18 cellular contexts compared by ENCODE assay signal in genomic region chr3:125482406-125482805, GRCh38. TPM values are rescaled to one million over a fixed set of nuclear protein-coding genes. Genes with fewer than 3 reads are reported as not detected.
A peak's percentile ranks its signal among the peaks of the same experiment; 100 is the strongest.
DNase-seq lines count a peak whose midpoint lies in the region; ATAC-seq, FAIRE-seq and TF ChIP-seq lines count a peak whose summit lies in the region.
"Had no signal": no experiment of that assay in that cellular context is flagged by ENCODE, and none has a peak within 500 bp of the region (broad histone marks: within the 10 kb centered on the region; RNA-seq: fewer than 3 reads in every experiment).

No MANE protein-coding gene starts in this region.

- peak; percentile 53 for ATAC-seq in HepG2
- ATAC-seq in activated T-cell treated with anti-CD3 and anti-CD28 coated beads, Interleukin-2, amount 50 U/mL, for 72 hours (replicated peaks in 1 of 2), result no peak

- H3K9me2 ChIP-seq in GM23248 (ENCODE audit: insufficient read depth), result no peaks in the 10 kb centered on the region

- DNase-seq in GM23248 (no peak), HepG2 (ENCODE audit: low spot score) (peak; percentile 16), small intestine (peak; percentile 10), NCI-H446 (lab: John Stamatoyannopoulos, UW) (no peak)
- DNase-seq in activated T-cell treated with anti-CD3 and anti-CD28 coated beads, Interleukin-2, amount 50 U/mL, for 72 hours, result no peak
- DNase-seq: C1 segment of cervical spinal cord; Calu3; CD4-positive, alpha-beta memory T cell; COR-L47; DMS53; DMS79 treated with DMSO at 0.1 percent for 48 hours; GF-D8; H7; HCEC 1CT had no signal

- H3K9me3 Mint-ChIP-seq in activated T-cell treated with anti-CD3 and anti-CD28 coated beads, Interleukin-2, amount 50 U/mL, for 72 hours, result no peaks in the 10 kb centered on the region
- H3K9me3 Mint-ChIP-seq: CD4-positive, alpha-beta memory T cell had no signal

- intact Hi-C loops in HepG2 (cut with micrococcal nuclease; ENCODE audit: unreplicated experiment), result loop anchor here (10.0 kb wide), 1 partner anchor 102 kb away; no protein-coding TSS in a partner anchor

- H3K27me3 Mint-ChIP-seq in activated T-cell treated with anti-CD3 and anti-CD28 coated beads, Interleukin-2, amount 50 U/mL, for 72 hours (ENCODE audit: low read depth), result no peaks in the 10 kb centered on the region
- H3K27me3 Mint-ChIP-seq: CD4-positive, alpha-beta memory T cell had no signal

- no peak for TF ChIP-seq RAD21 in HepG2 (CRISPR knock-in tag; IDR thresholded peaks at IDR 0.05)

- H4K20me1 ChIP-seq in GM23248 (ENCODE audit: insufficient read depth) (no peaks in the 10 kb centered on the region), HepG2 (ENCODE audit: insufficient read depth, low read length) (no peaks in the 10 kb centered on the region)

- H3K4me2 ChIP-seq in GM23248 (ENCODE audit: unreplicated experiment) (no peak overlapping the region), HepG2 (ENCODE audit: low read depth, low read length) (no peak overlapping the region)

- H3K9ac ChIP-seq in GM23248 (no peak overlapping the region), HepG2 (ENCODE audit: insufficient read depth, low read depth, low read length) (no peak overlapping the region)

- H3K4me1 ChIP-seq in GM23248 (ENCODE audit: insufficient read depth) (peaks cover 35% of the 10 kb centered on the region), HEK293 (ENCODE audit: control insufficient read depth, insufficient read depth, low read length) (no peaks in the 10 kb centered on the region), HepG2 (ENCODE audit: insufficient read depth, low read length) (peaks cover 18% of the 10 kb centered on the region), small intestine (ENCODE audit: control insufficient read depth in 2 of 2, insufficient read depth in 1 of 2, low read depth in 1 of 2, low read length in 1 of 2) (peaks cover 0 to 5% of the 10 kb centered on the region in 2 donors)

- H3K79me2 ChIP-seq in GM23248 (ENCODE audit: insufficient read depth), result peaks cover 11% of the 10 kb centered on the region; the same call in 1 of the 2 replicates
- no peaks in the 10 kb centered on the region for H3K79me2 ChIP-seq in HepG2 (ENCODE audit: insufficient read depth, low read length)

- H3K9me3 ChIP-seq in GM23248 (ENCODE audit: low read depth) (no peaks in the 10 kb centered on the region), HEK293 (ENCODE audit: control insufficient read depth, insufficient read depth, low read depth, low read length) (no peaks in the 10 kb centered on the region), HepG2 (ENCODE audit: low read length) (no peaks in the 10 kb centered on the region), small intestine (ENCODE audit: control insufficient read depth, low read depth) (no peaks in the 10 kb centered on the region)

- POLR2A ChIA-PET in HEK293 (lab: Yijun Ruan, JAX), result no interaction called here
- POLR2A ChIA-PET in HepG2 (lab: Yijun Ruan, JAX), result no interaction called here

- BruUV-seq in HepG2 (replicated peaks; lab: Mats Ljungman, UMichigan), result no TSS peak

- H3K4me1 Mint-ChIP-seq in activated T-cell treated with anti-CD3 and anti-CD28 coated beads, Interleukin-2, amount 50 U/mL, for 72 hours (ENCODE audit: low read depth), result no peaks in the 10 kb centered on the region

- CTCF ChIA-PET in HEK293 (lab: Yijun Ruan, JAX) (no interaction called here), HepG2 (lab: Yijun Ruan, JAX; ENCODE audit: low intra/inter-chr PET ratio, low total read pairs) (no interaction called here)

- H3K4me3 Mint-ChIP-seq in activated T-cell treated with anti-CD3 and anti-CD28 coated beads, Interleukin-2, amount 50 U/mL, for 72 hours, result no peak overlapping the region
- H3K4me3 Mint-ChIP-seq: CD4-positive, alpha-beta memory T cell had no signal

- no peak for TF ChIP-seq EP300 in HepG2 (IDR thresholded peaks at IDR 0.05; ENCODE audit: low read depth in 2 of 2, low read length in 2 of 2)
- TF ChIP-seq EP300 in HepG2 (CRISPR knock-in tag; IDR thresholded peaks at IDR 0.05; ENCODE audit: borderline replicate concordance), result no peak

- TF ChIP-seq POLR2A in HepG2 (IDR thresholded peaks at IDR 0.05; ENCODE audit: insufficient read depth in 1 of 2, low read depth in 2 of 2, low read length in 2 of 2), result no peak

- H2AFZ ChIP-seq in GM23248, result no peak overlapping the region
- no peak overlapping the region for H2AFZ ChIP-seq in HepG2 (ENCODE audit: low read length)

- no peak for FAIRE-seq in HepG2 (lab: Jason Lieb, UNC)
- no peak for FAIRE-seq in small intestine (lab: Jason Lieb, UNC)
- FAIRE-seq: GM12891, GM18507, H1 had no signal

- peaks cover 2 to 8% of the 10 kb centered on the region in 2 donors for H3K36me3 Mint-ChIP-seq in activated T-cell treated with anti-CD3 and anti-CD28 coated beads, Interleukin-2, amount 50 U/mL, for 72 hours (ENCODE audit: insufficient read depth in 2 of 2)

- no peak overlapping the region for H3K4me3 ChIP-seq in GM23248
- no peak overlapping the region for H3K4me3 ChIP-seq in HEK293 (ENCODE audit: low read depth, low read length)
- no peak overlapping the region for H3K4me3 ChIP-seq in HepG2 (replicated peaks in 1 of 3; ENCODE audit: insufficient read depth in 1 of 3, low read depth in 2 of 3, low read length in 3 of 3)
- H3K4me3 ChIP-seq in small intestine (ENCODE audit: low read depth in 1 of 2, low read length in 2 of 2), result no peak overlapping the region

- peaks cover 41% of the 10 kb centered on the region for H3F3A ChIP-seq in GM23248 (ENCODE audit: insufficient read depth)

- H3K27ac ChIP-seq in GM23248, result peak overlapping the region; percentile 73
- H3K27ac ChIP-seq in HEK293 (ENCODE audit: extremely low read depth, low read depth, low read length), result no peak overlapping the region
- H3K27ac ChIP-seq in HepG2 (ENCODE audit: extremely low read length, insufficient read depth, low read length), result peak overlapping the region; percentile 49
- H3K27ac ChIP-seq in small intestine (ENCODE audit: low read depth in 1 of 2, low read length in 1 of 2), result no peak overlapping the region

- peaks cover 18% of the 10 kb centered on the region for H3K36me3 ChIP-seq in GM23248 (ENCODE audit: low read depth)
- H3K36me3 ChIP-seq in HEK293 (ENCODE audit: control insufficient read depth in 2 of 2, insufficient read depth in 1 of 2, low read length in 2 of 2), result peaks cover 9 to 49% of the 10 kb centered on the region in 2 experiments; a peak in 2 of 3 replicates
- peaks cover 5 to 29% of the 10 kb centered on the region in 2 experiments for H3K36me3 ChIP-seq in HepG2 (replicated peaks in 1 of 2; ENCODE audit: control insufficient read depth in 1 of 2, insufficient read depth in 2 of 2, low read length in 2 of 2)
- peaks cover 2 to 12% of the 10 kb centered on the region in 2 donors for H3K36me3 ChIP-seq in small intestine (ENCODE audit: control insufficient read depth in 2 of 2, insufficient read depth in 2 of 2, low read length in 2 of 2)

- no peak overlapping the region for H3K27ac Mint-ChIP-seq in activated T-cell treated with anti-CD3 and anti-CD28 coated beads, Interleukin-2, amount 50 U/mL, for 72 hours
- H3K27ac Mint-ChIP-seq: CD4-positive, alpha-beta memory T cell had no signal

- TF ChIP-seq CTCF in HEK293 (tag by site-specific recombination; IDR thresholded peaks at IDR 0.05), result no peak
- TF ChIP-seq CTCF in HepG2 (CRISPR knock-in tag; IDR thresholded peaks at IDR 0.05), result no peak

- in situ Hi-C loops in GM23248 (cut with MboI) (no loop called here), HepG2 (cut with HindIII; ENCODE audit: extremely low pct_ligation_motif_present, low pct_unique_long_range_greater_than_20kb) (no loop called here)

- no peaks in the 10 kb centered on the region for H3K27me3 ChIP-seq in GM23248 (replicated peaks; ENCODE audit: insufficient read depth)
- no peaks in the 10 kb centered on the region; a peak in 1 of 5 replicates for H3K27me3 ChIP-seq in HepG2 (ENCODE audit: control insufficient read depth in 1 of 2, insufficient read depth in 2 of 2, low read length in 2 of 2)
- no peaks in the 10 kb centered on the region for H3K27me3 ChIP-seq in small intestine (ENCODE audit: control insufficient read depth in 2 of 2, insufficient read depth in 2 of 2, low read length in 2 of 2)

- WGBS in GM23248 (ENCODE audit: low coverage in 1 of 2, low lambda C conversion rate in 2 of 2, missing lambda C conversion rate in 2 of 2), 2 experiments, result 100% methylated on average over 1 of the region's 1 CpG
- 82% methylated on average over 1 of the region's 1 CpG for WGBS in HepG2 (ENCODE audit: low lambda C conversion rate)
- WGBS in small intestine, 3 donors, result 63 to 91% (median 85%) methylated on average over 1 of the region's 1 CpG

TF ChIP-seq in HEK293, 187 proteins besides CTCF, POLR2A, EP300 and RAD21 (continues in another document):
- no peak for TF ChIP-seq ZNF155 (tag by site-specific recombination; IDR thresholded peaks at IDR 0.05)

TF ChIP-seq in HepG2, 621 proteins besides CTCF, POLR2A, EP300 and RAD21 (continues in another document):
- peak; percentile 44; the same call in 1 of the 2 replicates for TF ChIP-seq PITX1 (CRISPR knock-in tag; IDR thresholded peaks at IDR 0.05)

RNA-seq across cellular contexts. Expression of gene SNX4, which starts 37.6 kb away (rescaled TPM):
- total RNA-seq in GM23248 (2014; rRNA removed; shearing (Covaris generic)), result 28.4 and 31.6 TPM in 2 replicates
- polyA plus RNA-seq in GM23248 (2016; fragmentation: Nextera tagmentation; extraction: Ambion mirVana) (27.6 and 29.8 TPM in 2 replicates), HepG2 (2011; rRNA removed) (11.6 and 18.1 TPM in 2 replicates), small intestine (10 to 100 TPM; 30.0 to 71.6 (median 52.7) TPM)
- 73.6 and 115 TPM in 2 replicates for total RNA-seq in HepG2 (2016; rRNA removed; fragmentation: Illumina TruSeq; extraction: Trizol)
- total RNA-seq in HepG2 (2016; cell fraction: cytosol; rRNA removed; fragmentation: Illumina TruSeq; extraction: Trizol; ENCODE audit: low read depth), result 23.4 and 24.9 TPM in 2 replicates
- total RNA-seq in HepG2 (2016; cell fraction: insoluble cytoplasmic fraction; rRNA removed; fragmentation: Illumina TruSeq; extraction: Trizol), result 76.0 and 135 TPM in 2 replicates
- 26.3 and 26.4 TPM in 2 replicates for total RNA-seq in HepG2 (2016; cell fraction: membrane; rRNA removed; fragmentation: Illumina TruSeq; extraction: Trizol)
- 25.9 and 30.2 TPM in 2 replicates for total RNA-seq in HepG2 (2016; cell fraction: nucleus; rRNA removed; fragmentation: Illumina TruSeq; extraction: Trizol)
- 5.8 and 9.9 TPM in 2 replicates for polyA plus RNA-seq in HepG2 (2011; cell fraction: cytosol; rRNA removed)
- polyA plus RNA-seq in HepG2 (2011; cell fraction: nucleus; rRNA removed), result 2.7 and 5.3 TPM in 2 replicates
- 26.7 and 28.0 TPM in 2 replicates for polyA plus RNA-seq in HepG2 (2012)
- polyA plus RNA-seq in HepG2 (2016; cell fraction: cytosol; fragmentation: Illumina TruSeq; extraction: Trizol; ENCODE audit: low read depth), result 4.5 and 4.6 TPM in 2 replicates
- polyA plus RNA-seq in HepG2 (2016; cell fraction: insoluble cytoplasmic fraction; fragmentation: Illumina TruSeq; extraction: Trizol; ENCODE audit: low read depth), result 72.0 and 79.1 TPM in 2 replicates
- polyA plus RNA-seq in HepG2 (2016; cell fraction: membrane; fragmentation: Illumina TruSeq; extraction: Trizol; ENCODE audit: low read depth), result 10.2 and 11.8 TPM in 2 replicates
- polyA plus RNA-seq in HepG2 (2016; cell fraction: nucleus; fragmentation: Illumina TruSeq; extraction: Trizol; ENCODE audit: insufficient read depth, low read depth), result 29.5 and 31.0 TPM in 2 replicates
- polyA minus RNA-seq in HepG2 (2011; rRNA and poly(A)+ RNA removed; ENCODE audit: low replicate concordance), result 5.7 and 8.9 TPM in 2 replicates
- polyA minus RNA-seq in HepG2 (2011; cell fraction: cytosol; rRNA and poly(A)+ RNA removed), result 11.2 and 14.4 TPM in 2 replicates
- polyA minus RNA-seq in HepG2 (2011; cell fraction: nucleus; rRNA and poly(A)+ RNA removed), result 16.7 and 17.2 TPM in 2 replicates
- total RNA-seq in activated T-cell treated with anti-CD3 and anti-CD28 coated beads, Interleukin-2, amount 50 U/mL, for 72 hours, result 10 to 100 TPM; 25.1 to 30.8 TPM

Comparison
In these comparisons a context has a peak if more than half of its experiments do, and no peak if none do; other contexts are left out.
1. DNase-seq: peak in HepG2 (single experiment) and small intestine (single experiment); none in GM23248 (single experiment), NCI-H446 (0 of 2) and activated T-cell treated with anti-CD3 and anti-CD28 coated beads, Interleukin-2, amount 50 U/mL, for 72 hours (0 of 2).
2. H3K27ac ChIP-seq: peak in GM23248 (single experiment) and HepG2 (single experiment); none in HEK293 (single experiment) and small intestine (0 of 2).